ENCODE assay signal across 10 cellular contexts in the genomic region with DNA sequence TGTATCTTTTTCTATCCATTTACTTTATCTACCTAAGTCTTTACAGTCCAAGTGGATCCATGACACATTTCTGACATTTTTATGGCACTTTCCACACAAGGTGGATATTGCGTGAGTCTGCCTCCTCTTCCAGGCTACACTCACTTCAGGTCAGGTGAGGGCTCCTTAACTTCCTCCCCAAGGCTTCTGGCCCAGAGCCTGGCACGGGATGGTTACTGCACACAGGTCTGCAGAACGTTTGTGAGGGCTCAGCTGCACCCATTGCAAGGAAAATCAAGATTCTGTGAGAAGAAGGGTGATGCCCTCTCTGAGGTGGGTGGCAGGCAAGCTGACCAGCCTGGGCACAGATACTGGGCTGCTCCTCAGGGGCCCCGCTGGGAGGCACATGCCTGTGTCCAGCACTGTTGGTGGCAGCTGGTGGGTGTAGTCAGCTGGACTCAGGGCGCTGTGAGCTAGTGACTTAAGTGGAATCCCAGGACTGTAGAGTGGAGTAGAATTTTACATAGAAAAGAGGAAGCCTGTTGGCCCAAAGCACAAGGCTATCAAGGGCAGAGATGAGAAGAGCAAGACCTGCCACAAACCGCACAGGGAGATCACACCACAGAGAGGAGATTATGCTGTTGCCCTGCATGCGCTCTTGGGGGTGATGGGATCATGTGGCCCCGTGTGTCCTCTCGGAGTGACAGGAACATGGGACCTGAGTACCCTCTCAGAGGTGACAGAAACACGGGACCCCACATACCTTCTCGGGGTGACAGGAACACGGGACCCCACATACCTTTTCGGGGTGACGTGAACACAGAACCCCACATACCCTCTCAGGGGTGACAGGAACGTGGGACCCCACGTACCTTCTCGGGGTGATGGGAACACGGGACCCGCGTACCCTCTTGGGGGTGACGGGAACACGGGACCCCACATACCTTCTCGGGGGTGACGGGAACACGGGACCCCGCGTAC. TPM values are rescaled to one million over a fixed set of nuclear protein-coding genes. Genes with fewer than 3 reads are reported as not detected.
DNase-seq lines count a peak whose midpoint lies in the region; ATAC-seq and TF ChIP-seq lines count a peak whose summit lies in the region.
"Had no signal": no experiment of that assay in that cellular context is flagged by ENCODE, and none has a peak within 500 bp of the region (broad histone marks: within the 10 kb centered on the region; RNA-seq: fewer than 3 reads in every experiment).

No MANE protein-coding gene starts in this region.

- H3K27me3 ChIP-seq in right cardiac atrium (ENCODE audit: control insufficient read depth, insufficient read depth), result no peaks in the 10 kb centered on the region
- no peaks in the 10 kb centered on the region for H3K27me3 ChIP-seq in upper lobe of right lung
- no peaks in the 10 kb centered on the region for H3K27me3 ChIP-seq in body of pancreas

- H3K36me3 ChIP-seq in SK-N-MC (ENCODE audit: insufficient read depth, low read length) (peaks cover 11% of the 10 kb centered on the region; the same call in 1 of the 2 replicates), upper lobe of right lung (no peaks in the 10 kb centered on the region), body of pancreas (replicated peaks in 1 of 2; ENCODE audit: insufficient read depth in 1 of 2, low read depth in 2 of 2) (no peaks in the 10 kb centered on the region)

- H3K4me3 ChIP-seq in right cardiac atrium (ENCODE audit: low read length) (no peak overlapping the region), SK-N-MC (peak overlapping the region; percentile 32; the same call in 1 of the 2 replicates), upper lobe of right lung (peak overlapping the region; percentile 55), body of pancreas (no peak overlapping the region)

- H3K27ac ChIP-seq in right cardiac atrium (ENCODE audit: low read length) (no peak overlapping the region), SK-N-MC (peak overlapping the region; percentile 86), upper lobe of right lung (no peak overlapping the region), body of pancreas (no peak overlapping the region)

- H3K9me3 ChIP-seq in right cardiac atrium (ENCODE audit: control insufficient read depth, low read length) (peaks cover 3% of the 10 kb centered on the region), SK-N-MC (ENCODE audit: low read depth, low read length) (no peaks in the 10 kb centered on the region), upper lobe of right lung (no peaks in the 10 kb centered on the region), body of pancreas (no peaks in the 10 kb centered on the region)

- no peak for DNase-seq in right cardiac atrium
- no peak for DNase-seq in left ventricle myocardium superior
- no peak for DNase-seq in SK-N-MC (ENCODE audit: low read depth, low spot score)
- DNase-seq in globus pallidus (ENCODE audit: low spot score), result peak; percentile 1
- DNase-seq in upper lobe of right lung, result no peak
- DNase-seq in dermis blood vessel endothelial cell, result no peak
- DNase-seq in activated CD4-positive, CD25-positive, alpha-beta regulatory T cell (lab: John Stamatoyannopoulos, UW), result no peak
- DNase-seq in body of pancreas, result no peak
- DNase-seq: central memory CD4-positive, alpha-beta T cell; left cardiac atrium had no signal

- intact Hi-C loops in right cardiac atrium (cut with DNase I), result no loop called here
- intact Hi-C loops in left ventricle myocardium superior (cut with micrococcal nuclease), result no loop called here
- intact Hi-C loops in upper lobe of right lung (cut with DNase I), result no loop called here
- intact Hi-C loops in body of pancreas (cut with DNase I), result no loop called here

- H3K9ac ChIP-seq in SK-N-MC (ENCODE audit: insufficient read length), result no peak overlapping the region

- H3K4me1 ChIP-seq in right cardiac atrium (ENCODE audit: control insufficient read depth, insufficient read depth, low read length) (no peaks in the 10 kb centered on the region), upper lobe of right lung (no peaks in the 10 kb centered on the region), body of pancreas (peaks cover 8% of the 10 kb centered on the region)

- WGBS in right cardiac atrium, result 95% methylated on average over 27 of the region's 27 CpGs
- 90 to 92% methylated on average over 22 to 24 of the region's 27 CpGs for WGBS in body of pancreas, 2 donors

- no peak for TF ChIP-seq CTCF in upper lobe of right lung (IDR thresholded peaks at IDR 0.05)
- TF ChIP-seq CTCF in body of pancreas (IDR thresholded peaks at IDR 0.05), result no peak

- TF ChIP-seq POLR2A in body of pancreas (IDR thresholded peaks at IDR 0.05), result no peak

- ATAC-seq in right cardiac atrium, result peak; percentile 33 to 38
- ATAC-seq in left ventricle myocardium superior, result no peak
- peak; percentile 38 for ATAC-seq in upper lobe of right lung
- ATAC-seq in body of pancreas, result no peak

RNA-seq across cellular contexts. Expression of a gene that starts 21.3 kb away (rescaled TPM):
- total RNA-seq in right cardiac atrium (1 to 10 TPM in 2 of 4 donors, under 1 TPM in 2; 0.17 to 3.7 (median 1.6) TPM), left ventricle myocardium superior (2.1 TPM), upper lobe of right lung (11.3 TPM), dermis blood vessel endothelial cell (7.4 and 13.4 TPM in 2 replicates), body of pancreas (under 1 TPM; 0.26 to 0.33 TPM)
- 0.41 TPM for polyA plus RNA-seq in right cardiac atrium

Comparison
In these comparisons a context has a peak if more than half of its experiments do, and no peak if none do; other contexts are left out.
1. ATAC-seq: peak in right cardiac atrium (2 of 2) and upper lobe of right lung (single experiment); none in left ventricle myocardium superior (single experiment) and body of pancreas (single experiment).
2. H3K4me3 ChIP-seq: peak in SK-N-MC (single experiment) and upper lobe of right lung (single experiment); none in right cardiac atrium (single experiment) and body of pancreas (0 of 2).